In the genomic region with DNA sequence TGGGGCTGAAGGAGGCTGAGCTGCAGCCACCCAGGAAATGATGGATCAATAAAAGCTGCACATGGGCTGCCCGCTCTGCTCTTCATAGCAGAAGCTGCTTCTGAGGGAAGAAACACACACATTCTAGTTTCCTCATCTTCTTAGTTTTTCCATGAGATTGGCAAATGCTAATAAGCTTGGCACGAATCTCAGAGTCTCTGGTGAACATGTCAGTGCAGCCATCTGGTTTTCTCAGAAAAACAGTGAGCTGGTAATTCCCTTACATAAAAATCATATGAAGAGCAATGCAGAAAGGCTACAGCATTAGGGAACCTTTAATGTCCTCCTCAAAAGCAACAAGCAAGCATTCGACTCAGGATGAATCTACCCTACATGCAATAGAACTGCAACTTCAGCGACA, we compare ENCODE assay signal across 1 cellular context.
TF ChIP-seq lines count a peak whose summit lies in the region.

No MANE protein-coding gene starts in this region.

TF ChIP-seq in IMR-90, 13 proteins besides CTCF, POLR2A, EP300 and RAD21 (continued from another document):
- TF ChIP-seq, protein P1, sequence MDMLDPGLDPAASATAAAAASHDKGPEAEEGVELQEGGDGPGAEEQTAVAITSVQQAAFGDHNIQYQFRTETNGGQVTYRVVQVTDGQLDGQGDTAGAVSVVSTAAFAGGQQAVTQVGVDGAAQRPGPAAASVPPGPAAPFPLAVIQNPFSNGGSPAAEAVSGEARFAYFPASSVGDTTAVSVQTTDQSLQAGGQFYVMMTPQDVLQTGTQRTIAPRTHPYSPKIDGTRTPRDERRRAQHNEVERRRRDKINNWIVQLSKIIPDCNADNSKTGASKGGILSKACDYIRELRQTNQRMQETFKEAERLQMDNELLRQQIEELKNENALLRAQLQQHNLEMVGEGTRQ (IDR thresholded peaks at IDR 0.05; ENCODE audit: low read depth, low read length) = no peak
- TF ChIP-seq BHLHE40 (IDR thresholded peaks at IDR 0.05; ENCODE audit: low read depth, low read length) (no peak), RCOR1 (IDR thresholded peaks at IDR 0.05; ENCODE audit: insufficient replicate concordance, low read length) (no peak), CHD1 (IDR thresholded peaks at IDR 0.05; ENCODE audit: low read depth, low read length) (no peak)
